In genomic region chr5:75536694-75537360, GRCh38 we compare ENCODE assay signal across 2 cellular contexts.
TF ChIP-seq lines count a peak whose summit lies in the region.

No MANE protein-coding gene starts in this region.

TF ChIP-seq in HEK293T, 16 proteins besides CTCF, POLR2A, EP300 and RAD21:
- no peak for TF ChIP-seq NFRKB (IDR thresholded peaks at IDR 0.05)
- no peak for TF ChIP-seq ELF4 (IDR thresholded peaks at IDR 0.05)
- TF ChIP-seq LEF1 (IDR thresholded peaks at IDR 0.05; ENCODE audit: borderline replicate concordance), result no peak
- no peak for TF ChIP-seq HDGF (IDR thresholded peaks at IDR 0.05; ENCODE audit: borderline replicate concordance)
- no peak for TF ChIP-seq ARNT (IDR thresholded peaks at IDR 0.05)
- TF ChIP-seq SP1 (IDR thresholded peaks at IDR 0.05), result no peak
- no peak for TF ChIP-seq L3MBTL2 (conservative IDR thresholded peaks at IDR 0.05)
- no peak for TF ChIP-seq BHLHE40 (IDR thresholded peaks at IDR 0.05; ENCODE audit: borderline replicate concordance)
- no peak for TF ChIP-seq PKNOX1 (IDR thresholded peaks at IDR 0.05)
- TF ChIP-seq TARDBP (IDR thresholded peaks at IDR 0.05), result no peak
- no peak for TF ChIP-seq ZNF384 (IDR thresholded peaks at IDR 0.05)
- TF ChIP-seq FOXK2 (IDR thresholded peaks at IDR 0.05), result no peak
- TF ChIP-seq CTBP1 (IDR thresholded peaks at IDR 0.05; ENCODE audit: borderline replicate concordance), result no peak
- TF ChIP-seq FOXA1 (IDR thresholded peaks at IDR 0.05), result no peak
- no peak for TF ChIP-seq FOXM1 (IDR thresholded peaks at IDR 0.05; ENCODE audit: borderline replicate concordance)

TF ChIP-seq in H1, 55 proteins besides CTCF, POLR2A, EP300 and RAD21:
- TF ChIP-seq BCL11A (IDR thresholded peaks at IDR 0.05; ENCODE audit: low read depth in 2 of 2, low read length in 2 of 2) (no peak), KDM5A (IDR thresholded peaks at IDR 0.05; ENCODE audit: low read length) (no peak), SP2 (IDR thresholded peaks at IDR 0.05; ENCODE audit: low read length) (no peak), USF2 (IDR thresholded peaks at IDR 0.05; ENCODE audit: low read length) (no peak), GABPA (IDR thresholded peaks at IDR 0.05; ENCODE audit: borderline replicate concordance, insufficient read depth, low read length) (no peak), HDAC6 (IDR thresholded peaks at IDR 0.05; ENCODE audit: low read depth, low read length) (no peak), SP4 (IDR thresholded peaks at IDR 0.05; ENCODE audit: low read length) (no peak), EZH2 (IDR thresholded peaks at IDR 0.05; ENCODE audit: low read depth, low read length, severe bottlenecking) (no peak), SP1 (IDR thresholded peaks at IDR 0.05; ENCODE audit: low read depth, low read length) (no peak), CHD1 (IDR thresholded peaks at IDR 0.05; ENCODE audit: low read depth, low read length) (no peak), TBP (IDR thresholded peaks at IDR 0.05; ENCODE audit: low read depth, low read length) (no peak), ATF2 (IDR thresholded peaks at IDR 0.05; ENCODE audit: low read length) (no peak), CHD7 (IDR thresholded peaks at IDR 0.05; ENCODE audit: insufficient replicate concordance, low read length) (no peak), RFX5 (IDR thresholded peaks at IDR 0.05; ENCODE audit: borderline replicate concordance, low read depth, low read length) (no peak), MAFK (IDR thresholded peaks at IDR 0.05; ENCODE audit: low read depth, low read length) (no peak), TCF12 (IDR thresholded peaks at IDR 0.05; ENCODE audit: low read depth, low read length) (no peak), GTF2F1 (IDR thresholded peaks at IDR 0.05; ENCODE audit: borderline replicate concordance, low read depth, low read length) (no peak)
